11 cellular contexts compared by ENCODE assay signal in the genomic region with DNA sequence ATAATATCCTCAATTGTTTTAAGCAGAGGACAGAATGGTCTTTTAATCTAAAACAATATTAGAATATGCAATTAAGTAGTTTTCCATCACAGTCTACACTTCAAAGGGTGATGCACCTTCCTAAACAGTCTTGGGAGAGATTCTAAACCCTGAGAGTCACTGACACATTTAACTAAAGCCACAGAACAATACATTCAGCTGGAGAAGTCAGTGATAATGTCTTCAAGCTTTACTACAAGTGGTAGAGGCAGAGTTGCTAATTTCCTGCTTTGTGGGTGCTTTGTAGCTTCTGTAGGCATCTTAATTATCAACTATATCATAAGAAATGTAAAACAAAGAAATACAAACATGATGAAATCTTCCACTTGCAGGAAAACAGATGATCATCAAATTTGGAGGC.
DNase-seq lines count a peak whose midpoint lies in the region; ATAC-seq and TF ChIP-seq lines count a peak whose summit lies in the region.
"Had no signal": no experiment of that assay in that cellular context is flagged by ENCODE, and none has a peak within 500 bp of the region (broad histone marks: within the 10 kb centered on the region; RNA-seq: fewer than 3 reads in every experiment).

No MANE protein-coding gene starts in this region.

- no peak overlapping the region for H4K12ac ChIP-seq in trophoblast cell (ENCODE audit: low read depth, low read length)

- no peak overlapping the region for H2BK120ac ChIP-seq in trophoblast cell (ENCODE audit: insufficient read depth, low read length, poor library complexity)

- H3K36me3 ChIP-seq in trophoblast cell (ENCODE audit: control insufficient read depth in 1 of 2, insufficient read depth in 2 of 2, low read length in 2 of 2): peaks cover 7 to 9% of the 10 kb centered on the region in 2 experiments

- H4K91ac ChIP-seq in trophoblast cell (ENCODE audit: low read depth, low read length): no peak overlapping the region

- H3K27ac ChIP-seq in layer of hippocampus (ENCODE audit: low read depth, low read length) (peak overlapping the region; percentile 56), substantia nigra (ENCODE audit: low read depth, low read length, poor library complexity, severe bottlenecking) (peak overlapping the region; percentile 89), trophoblast cell (ENCODE audit: low read depth, low read length) (no peak overlapping the region)

- peak; percentile 41 to 45 for ATAC-seq in activated T-cell treated with anti-CD3 and anti-CD28 coated beads, Interleukin-2, amount 50 U/mL, for 4 hours
- no peak for ATAC-seq in activated B cell treated with CpG ODN at 0.5 μM for 24 hours (ENCODE audit: low read depth)

- POLR2A ChIA-PET in activated B cell treated with CpG ODN at 0.5 μM for 24 hours (lab: Charles Lee): interaction anchor here (0.6 to 1.0 kb wide), 2 partner anchors 188 to 316 kb away, joined by 3 read pairs; partner anchors contain the start of gene SUV39H2

- H2BK5ac ChIP-seq in trophoblast cell (ENCODE audit: low read depth, low read length, poor library complexity): no peak overlapping the region

- no peak overlapping the region for H2BK12ac ChIP-seq in trophoblast cell (ENCODE audit: low read length)

- H3K4me1 Mint-ChIP-seq in activated T-cell treated with anti-CD3 and anti-CD28 coated beads, Interleukin-2, amount 50 U/mL, for 4 hours (ENCODE audit: low read depth): peaks cover 93% of the 10 kb centered on the region
- H3K4me1 Mint-ChIP-seq in activated B cell treated with CpG ODN at 0.5 μM for 24 hours: peaks cover 93% of the 10 kb centered on the region

- no peaks in the 10 kb centered on the region for H3K27me3 ChIP-seq in layer of hippocampus (ENCODE audit: control insufficient read depth, insufficient read depth, low read length)
- no peaks in the 10 kb centered on the region for H3K27me3 ChIP-seq in trophoblast cell (ENCODE audit: insufficient read depth, low read length)

- H3K14ac ChIP-seq in trophoblast cell (ENCODE audit: low read length): no peak overlapping the region

- no peak overlapping the region for H3K9ac ChIP-seq in trophoblast cell (ENCODE audit: low read length)

- peaks cover 3% of the 10 kb centered on the region for H3K9me3 ChIP-seq in trophoblast cell (ENCODE audit: insufficient read depth, low read depth, low read length)

- intact Hi-C loops in activated B cell treated with CpG ODN at 0.5 μM for 24 hours (cut with micrococcal nuclease): loop anchor here (5.0 kb wide), 1 partner anchor 275 kb away; the partner anchor contains the start of genes CDNF, HSPA14 and MSANTD7

- peaks cover 30% of the 10 kb centered on the region for H3K36me3 Mint-ChIP-seq in activated T-cell treated with anti-CD3 and anti-CD28 coated beads, Interleukin-2, amount 50 U/mL, for 4 hours (ENCODE audit: insufficient read depth)
- peaks cover 41% of the 10 kb centered on the region for H3K36me3 Mint-ChIP-seq in activated B cell treated with CpG ODN at 0.5 μM for 24 hours (ENCODE audit: low read depth)

- TF ChIP-seq CTCF in activated B cell treated with CpG ODN at 0.5 μM for 24 hours (IDR thresholded peaks at IDR 0.05): no peak

- no peak overlapping the region for H3K4me3 ChIP-seq in trophoblast cell (ENCODE audit: low read depth, low read length)
- H3K4me3 ChIP-seq: lung had no signal

- H3K79me2 ChIP-seq in trophoblast cell (ENCODE audit: control insufficient read depth, insufficient read depth, low read length, poor library complexity): no peaks in the 10 kb centered on the region

- no peak overlapping the region for H2AK5ac ChIP-seq in trophoblast cell (ENCODE audit: low read length)

- no peak overlapping the region for H4K8ac ChIP-seq in trophoblast cell (ENCODE audit: low read depth, low read length)

- no peak overlapping the region for H3K23ac ChIP-seq in trophoblast cell (ENCODE audit: low read length)

- peak overlapping the region; percentile 72 for H3K27ac Mint-ChIP-seq in activated B cell treated with CpG ODN at 0.5 μM for 24 hours

- CTCF ChIA-PET in activated B cell treated with CpG ODN at 0.5 μM for 24 hours (lab: Charles Lee): interaction anchor here (1.0 to 1.3 kb wide), 2 partner anchors 24 to 260 kb away, joined by 4 read pairs; no protein-coding TSS in a partner anchor

- H3K79me1 ChIP-seq in trophoblast cell (ENCODE audit: low read length): no peaks in the 10 kb centered on the region

- peaks cover 3% of the 10 kb centered on the region in 2 experiments for H3K4me1 ChIP-seq in trophoblast cell (ENCODE audit: control insufficient read depth in 1 of 2, insufficient read depth in 2 of 2, low read length in 2 of 2)

- H3K4ac ChIP-seq in trophoblast cell (ENCODE audit: low read depth, low read length): no peak overlapping the region

- no peak overlapping the region for H2AFZ ChIP-seq in trophoblast cell (ENCODE audit: insufficient read depth, low read length, poor library complexity)

- DNase-seq in activated T-cell treated with anti-CD3 and anti-CD28 coated beads, Interleukin-2, amount 50 U/mL, for 4 hours: no peak
- DNase-seq in activated T-cell treated with anti-CD3 and anti-CD28 coated beads, Interleukin-2, amount 50 U/mL, for 48 hours: no peak
- DNase-seq in activated B cell treated with CpG ODN at 0.5 μM for 24 hours (no peak), substantia nigra (lab: John Stamatoyannopoulos, UW) (no peak), trophoblast cell (no peak), kidney tubule cell (ENCODE audit: low spot score) (no peak), cerebellar nuclear complex (lab: John Stamatoyannopoulos, UW) (no peak)
- DNase-seq: activated CD4-positive, CD25-positive, alpha-beta regulatory T cell; NCI-H2081 had no signal

- no peaks in the 10 kb centered on the region for H3K27me3 Mint-ChIP-seq in activated T-cell treated with anti-CD3 and anti-CD28 coated beads, Interleukin-2, amount 50 U/mL, for 4 hours (ENCODE audit: low read depth)
- no peaks in the 10 kb centered on the region for H3K27me3 Mint-ChIP-seq in activated B cell treated with CpG ODN at 0.5 μM for 24 hours

- H3K18ac ChIP-seq in trophoblast cell (ENCODE audit: low read length): no peak overlapping the region

- H3K9me3 Mint-ChIP-seq in activated T-cell treated with anti-CD3 and anti-CD28 coated beads, Interleukin-2, amount 50 U/mL, for 4 hours: peaks cover 9% of the 10 kb centered on the region
- H3K9me3 Mint-ChIP-seq in activated B cell treated with CpG ODN at 0.5 μM for 24 hours: peaks cover 2% of the 10 kb centered on the region

- no peak overlapping the region for H3K4me2 ChIP-seq in trophoblast cell (ENCODE audit: low read length)

- H3K4me3 Mint-ChIP-seq in activated T-cell treated with anti-CD3 and anti-CD28 coated beads, Interleukin-2, amount 50 U/mL, for 4 hours: peak overlapping the region; percentile 70
- H3K4me3 Mint-ChIP-seq in activated B cell treated with CpG ODN at 0.5 μM for 24 hours: peak overlapping the region; percentile 32
